Comparison of ENCODE assay signal across 8 cellular contexts in genomic region chr1:110210604-110211502, GRCh38. TPM values are rescaled to one million over a fixed set of nuclear protein-coding genes. Genes with fewer than 3 reads are reported as not detected.
DNase-seq lines count a peak whose midpoint lies in the region; ATAC-seq, FAIRE-seq and TF ChIP-seq lines count a peak whose summit lies in the region.

No MANE protein-coding gene starts in this region.

- H3K4me1 Mint-ChIP-seq in activated naive CD4-positive, alpha-beta T cell treated with anti-CD3 and anti-CD28 coated beads, Interleukin-2, amount 10 ng/mL, durations not matched to agents 7 days and 5 days, result peaks cover 42% of the 10 kb centered on the region

- H3K27ac ChIP-seq in SJSA1 (no peak overlapping the region), heart right ventricle (peak overlapping the region; percentile 62 to 94 (median 90)), rectal smooth muscle tissue (ENCODE audit: low read depth, low read length) (peak overlapping the region; percentile 27)

- H3K9me3 Mint-ChIP-seq in activated naive CD4-positive, alpha-beta T cell treated with anti-CD3 and anti-CD28 coated beads, Interleukin-2, amount 10 ng/mL, durations not matched to agents 7 days and 5 days, result no peaks in the 10 kb centered on the region

- peaks cover 1% of the 10 kb centered on the region for H3K36me3 Mint-ChIP-seq in activated naive CD4-positive, alpha-beta T cell treated with anti-CD3 and anti-CD28 coated beads, Interleukin-2, amount 10 ng/mL, durations not matched to agents 7 days and 5 days

- H3K9me3 ChIP-seq in SJSA1 (replicated peaks) (peaks cover 9% of the 10 kb centered on the region; the same call in 1 of the 2 replicates), heart right ventricle (no peaks in the 10 kb centered on the region)

- peak; percentile 23 to 37 (median 28) for ATAC-seq in heart right ventricle

- intact Hi-C loops in heart right ventricle (cut with DNase I), result loop anchor here in 5 of 10 donors (2.0 to 10.0 kb wide), 5 partner anchors 51 to 196 kb away; partner anchors contain the start of gene LAMTOR5 (in 2 of the 5)

- H3K4me1 ChIP-seq in SJSA1 (replicated peaks), result peaks cover 17% of the 10 kb centered on the region
- H3K4me1 ChIP-seq in heart right ventricle, result peaks cover 4 to 63% (median 43%) of the 10 kb centered on the region in 9 donors
- peaks cover 2% of the 10 kb centered on the region for H3K4me1 ChIP-seq in rectal smooth muscle tissue (ENCODE audit: control insufficient read depth, insufficient read depth, low read length)

- H3K36me3 ChIP-seq in SJSA1 (no peaks in the 10 kb centered on the region), heart right ventricle (no peaks in the 10 kb centered on the region), rectal smooth muscle tissue (ENCODE audit: control insufficient read depth, insufficient read depth, low read length) (no peaks in the 10 kb centered on the region)

- H3K27me3 ChIP-seq in SJSA1 (replicated peaks) (peaks cover 55% of the 10 kb centered on the region), heart right ventricle (peaks cover 0 to 24% (median 0%) of the 10 kb centered on the region in 7 donors), rectal smooth muscle tissue (ENCODE audit: control insufficient read depth, insufficient read depth, low read length) (no peaks in the 10 kb centered on the region)

- no peak for FAIRE-seq in GM19239 (lab: Jason Lieb, UNC)

- peak overlapping the region; percentile 27 for H3K9ac ChIP-seq in rectal smooth muscle tissue (ENCODE audit: low read length)

- H3K4me3 Mint-ChIP-seq in activated naive CD4-positive, alpha-beta T cell treated with anti-CD3 and anti-CD28 coated beads, Interleukin-2, amount 10 ng/mL, durations not matched to agents 7 days and 5 days, result peak overlapping the region; percentile 86

- H3K4me3 ChIP-seq in AG10803 (ENCODE audit: low read length) (peak overlapping the region; percentile 67), SJSA1 (peak overlapping the region; percentile 49), heart right ventricle (peak overlapping the region; percentile 51 to 95 (median 74)), rectal smooth muscle tissue (ENCODE audit: low read length) (peak overlapping the region; percentile 71)

- TF ChIP-seq CTCF in AG10803 (conservative IDR thresholded peaks at IDR 0.05; ENCODE audit: low read length) (no peak), heart right ventricle (IDR thresholded peaks at IDR 0.05) (no peak)

- peaks cover 31% of the 10 kb centered on the region for H3K27me3 Mint-ChIP-seq in activated naive CD4-positive, alpha-beta T cell treated with anti-CD3 and anti-CD28 coated beads, Interleukin-2, amount 10 ng/mL, durations not matched to agents 7 days and 5 days

- peak overlapping the region; percentile 84 for H3K27ac Mint-ChIP-seq in activated naive CD4-positive, alpha-beta T cell treated with anti-CD3 and anti-CD28 coated beads, Interleukin-2, amount 10 ng/mL, durations not matched to agents 7 days and 5 days

- CTCF ChIA-PET in activated naive CD4-positive, alpha-beta T cell treated with anti-CD3 and anti-CD28 coated beads, Interleukin-2, amount 10 ng/mL, durations not matched to agents 7 days and 5 days (lab: Charles Lee), result interaction anchor here (1.8 to 13.5 kb wide), 2 partner anchors 8 to 102 kb away, joined by 5 to 470 read pairs; no protein-coding TSS in a partner anchor

- 0% methylated on average over 81 to 101 of the region's 101 CpGs for WGBS in heart right ventricle, 2 donors

- DNase-seq in AG10803 (ENCODE audit: low read depth) (peak; percentile 43), GM19239 (ENCODE audit: insufficient read length, low spot score) (peak; percentile 62), HK-2 (ENCODE audit: unreplicated experiment) (peak; percentile 25), SJSA1 (ENCODE audit: low read depth in 1 of 2, low spot score in 2 of 2) (peak in 1 of 2 experiments; percentile 24), heart right ventricle (peak; percentile 38 to 46), DMS153 (lab: John Stamatoyannopoulos, UW) (no peak)
- peak; percentile 78 for DNase-seq in activated naive CD4-positive, alpha-beta T cell treated with anti-CD3 and anti-CD28 coated beads, Interleukin-2, amount 10 ng/mL, durations not matched to agents 7 days and 5 days

RNA-seq across cellular contexts. Expression of gene KCNC4, which starts 0.7 kb away (rescaled TPM):
- 0.26 and 1.2 TPM in 2 replicates for total RNA-seq in SJSA1 (2014; rRNA removed; shearing (Covaris generic))
- 10 to 100 TPM in 4 of 10 donors, 1 to 10 TPM in 6; 2.6 to 13.8 (median 6.1) TPM for total RNA-seq in heart right ventricle
- 1 to 10 TPM; 2.2 to 3.0 TPM for polyA plus RNA-seq in heart right ventricle
